Comparison of ENCODE assay signal across 1 cellular context in genomic region chr2:119579457-119580295, GRCh38.
TF ChIP-seq lines count a peak whose summit lies in the region.

No MANE protein-coding gene starts in this region.

TF ChIP-seq in HepG2, 621 proteins besides CTCF, POLR2A, EP300 and RAD21:
- TF ChIP-seq USF2 (IDR thresholded peaks at IDR 0.05; ENCODE audit: low read depth, low read length) (no peak), USF2 (CRISPR knock-in tag; IDR thresholded peaks at IDR 0.05; ENCODE audit: borderline replicate concordance) (peak; percentile 26; the same call in 1 of the 2 replicates), ZNF512 (CRISPR knock-in tag; IDR thresholded peaks at IDR 0.05) (no peak), SRF (IDR thresholded peaks at IDR 0.05; ENCODE audit: low read depth, low read length) (peak; percentile 84)
